ENCODE assay signal across 1 cellular context in the genomic region with DNA sequence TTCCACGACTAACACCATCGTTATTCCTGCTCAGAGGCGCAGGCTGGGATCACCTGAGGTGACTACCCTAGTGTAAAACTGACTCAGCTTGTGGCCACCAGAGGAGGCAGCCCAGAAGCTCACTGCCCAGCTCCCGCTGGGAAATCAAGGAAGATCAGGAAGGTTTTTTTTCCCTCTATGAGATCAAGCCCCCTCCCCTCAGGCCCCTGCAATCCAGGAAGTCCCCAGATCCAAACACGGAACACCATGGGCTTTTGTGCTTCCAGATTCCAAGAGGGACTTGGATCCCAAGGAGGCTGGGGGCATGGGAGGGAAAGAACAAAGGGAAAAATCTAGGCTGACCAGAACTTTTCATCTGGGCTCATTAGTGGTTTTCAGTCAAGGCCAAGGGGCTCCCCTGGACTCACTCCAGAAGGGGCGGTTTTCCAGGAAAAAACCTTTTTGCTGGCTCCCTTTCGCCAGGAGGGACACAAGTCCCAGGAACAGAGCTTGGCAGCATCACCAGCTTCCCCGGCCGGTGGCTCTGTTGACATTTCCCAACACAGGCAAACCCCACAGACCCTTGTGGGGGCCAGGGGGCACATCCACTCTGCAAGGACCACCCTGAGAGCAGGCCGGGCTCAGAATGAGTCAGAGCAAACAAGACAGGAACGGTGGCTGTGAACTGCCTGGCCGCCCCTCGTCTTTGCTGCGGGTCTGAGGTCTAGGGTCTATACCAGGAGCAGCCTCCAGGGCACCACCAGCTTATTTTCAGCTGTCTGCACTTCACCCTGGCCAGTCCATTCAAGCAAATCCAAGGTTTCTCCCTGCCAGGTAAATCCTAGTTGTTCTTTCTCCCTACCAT.
A peak's percentile ranks its signal among the peaks of the same experiment; 100 is the strongest.
TF ChIP-seq lines count a peak whose summit lies in the region.

No MANE protein-coding gene starts in this region.

TF ChIP-seq in HepG2, 621 proteins besides CTCF, POLR2A, EP300 and RAD21 (continued from another document and continues in another):
- TF ChIP-seq AFF4 (CRISPR knock-in tag; IDR thresholded peaks at IDR 0.05) (no peak; the same call in 1 of the 2 replicates), ZNF607 (CRISPR knock-in tag; IDR thresholded peaks at IDR 0.05; ENCODE audit: borderline replicate concordance) (0 out of 2 replicates have a peak, but pooled peaks have one; percentile 24), ZBTB7B (CRISPR knock-in tag; IDR thresholded peaks at IDR 0.05) (peak; percentile 100), ZFP36 (IDR thresholded peaks at IDR 0.05; ENCODE audit: borderline replicate concordance, low read depth, low read length, partially characterized antibody) (no peak), SOX13 (IDR thresholded peaks at IDR 0.05) (peak; percentile 77), SOX13 (CRISPR knock-in tag; conservative IDR thresholded peaks at IDR 0.05 in 1 of 2, IDR thresholded peaks at IDR 0.05 in 1 of 2) (peak in 1 of 2 experiments; percentile 75; a peak in 2 of 4 replicates), NR2F6 (IDR thresholded peaks at IDR 0.05) (peak; percentile 60; the same call in 1 of the 2 replicates), NR2F6 (CRISPR knock-in tag; IDR thresholded peaks at IDR 0.05) (peak; percentile 83), HNF1B (CRISPR knock-in tag; IDR thresholded peaks at IDR 0.05) (peak; percentile 12; the same call in 1 of the 2 replicates), ZNF292 (CRISPR knock-in tag; IDR thresholded peaks at IDR 0.05; ENCODE audit: borderline replicate concordance, low read depth) (peak; percentile 73; the same call in 1 of the 2 replicates), FOXK1 (CRISPR knock-in tag; IDR thresholded peaks at IDR 0.05; ENCODE audit: borderline replicate concordance, low read depth) (0 out of 2 replicates have a peak, but pooled peaks have one; percentile 66), ZNF335 (CRISPR knock-in tag; IDR thresholded peaks at IDR 0.05) (peak; percentile 82; the same call in 1 of the 2 replicates), TRIM24 (CRISPR knock-in tag; IDR thresholded peaks at IDR 0.05) (0 out of 2 replicates have a peak, but pooled peaks have one; percentile 24), AGO1 (IDR thresholded peaks at IDR 0.05; ENCODE audit: low read depth, low read length, poor library complexity, severe bottlenecking) (no peak), ZNF230 (CRISPR knock-in tag; IDR thresholded peaks at IDR 0.05) (0 out of 2 replicates have a peak, but pooled peaks have one; percentile 4), SNAPC4 (CRISPR knock-in tag; IDR thresholded peaks at IDR 0.05) (no peak), ZNF816 (CRISPR knock-in tag; IDR thresholded peaks at IDR 0.05; ENCODE audit: borderline replicate concordance) (peak; percentile 43; the same call in 1 of the 2 replicates), ZNF644 (CRISPR knock-in tag; IDR thresholded peaks at IDR 0.05; ENCODE audit: low read depth) (no peak), FOXO1 (CRISPR knock-in tag; IDR thresholded peaks at IDR 0.05) (peak; percentile 91), ZFP82 (CRISPR knock-in tag; IDR thresholded peaks at IDR 0.05; ENCODE audit: borderline replicate concordance) (peak; percentile 80; the same call in 1 of the 2 replicates), ZMYM3 (CRISPR knock-in tag; IDR thresholded peaks at IDR 0.05) (peak; percentile 68), ISL2 (CRISPR knock-in tag; IDR thresholded peaks at IDR 0.05) (peak; percentile 50; the same call in 1 of the 2 replicates), ARHGAP35 (CRISPR knock-in tag; IDR thresholded peaks at IDR 0.05; ENCODE audit: borderline replicate concordance) (no peak), BCLAF1 (IDR thresholded peaks at IDR 0.05) (no peak), ZNF468 (CRISPR knock-in tag; IDR thresholded peaks at IDR 0.05) (no peak)
- TF ChIP-seq, protein P1, sequence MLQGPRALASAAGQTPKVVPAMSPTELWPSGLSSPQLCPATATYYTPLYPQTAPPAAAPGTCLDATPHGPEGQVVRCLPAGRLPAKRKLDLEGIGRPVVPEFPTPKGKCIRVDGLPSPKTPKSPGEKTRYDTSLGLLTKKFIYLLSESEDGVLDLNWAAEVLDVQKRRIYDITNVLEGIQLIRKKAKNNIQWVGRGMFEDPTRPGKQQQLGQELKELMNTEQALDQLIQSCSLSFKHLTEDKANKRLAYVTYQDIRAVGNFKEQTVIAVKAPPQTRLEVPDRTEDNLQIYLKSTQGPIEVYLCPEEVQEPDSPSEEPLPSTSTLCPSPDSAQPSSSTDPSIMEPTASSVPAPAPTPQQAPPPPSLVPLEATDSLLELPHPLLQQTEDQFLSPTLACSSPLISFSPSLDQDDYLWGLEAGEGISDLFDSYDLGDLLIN (CRISPR knock-in tag; IDR thresholded peaks at IDR 0.05; ENCODE audit: borderline replicate concordance) = no peak
- TF ChIP-seq, protein P2, sequence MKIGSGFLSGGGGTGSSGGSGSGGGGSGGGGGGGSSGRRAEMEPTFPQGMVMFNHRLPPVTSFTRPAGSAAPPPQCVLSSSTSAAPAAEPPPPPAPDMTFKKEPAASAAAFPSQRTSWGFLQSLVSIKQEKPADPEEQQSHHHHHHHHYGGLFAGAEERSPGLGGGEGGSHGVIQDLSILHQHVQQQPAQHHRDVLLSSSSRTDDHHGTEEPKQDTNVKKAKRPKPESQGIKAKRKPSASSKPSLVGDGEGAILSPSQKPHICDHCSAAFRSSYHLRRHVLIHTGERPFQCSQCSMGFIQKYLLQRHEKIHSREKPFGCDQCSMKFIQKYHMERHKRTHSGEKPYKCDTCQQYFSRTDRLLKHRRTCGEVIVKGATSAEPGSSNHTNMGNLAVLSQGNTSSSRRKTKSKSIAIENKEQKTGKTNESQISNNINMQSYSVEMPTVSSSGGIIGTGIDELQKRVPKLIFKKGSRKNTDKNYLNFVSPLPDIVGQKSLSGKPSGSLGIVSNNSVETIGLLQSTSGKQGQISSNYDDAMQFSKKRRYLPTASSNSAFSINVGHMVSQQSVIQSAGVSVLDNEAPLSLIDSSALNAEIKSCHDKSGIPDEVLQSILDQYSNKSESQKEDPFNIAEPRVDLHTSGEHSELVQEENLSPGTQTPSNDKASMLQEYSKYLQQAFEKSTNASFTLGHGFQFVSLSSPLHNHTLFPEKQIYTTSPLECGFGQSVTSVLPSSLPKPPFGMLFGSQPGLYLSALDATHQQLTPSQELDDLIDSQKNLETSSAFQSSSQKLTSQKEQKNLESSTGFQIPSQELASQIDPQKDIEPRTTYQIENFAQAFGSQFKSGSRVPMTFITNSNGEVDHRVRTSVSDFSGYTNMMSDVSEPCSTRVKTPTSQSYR (CRISPR knock-in tag; IDR thresholded peaks at IDR 0.05; ENCODE audit: borderline replicate concordance) = peak; percentile 48; the same call in 1 of the 2 replicates
- TF ChIP-seq, protein P3, sequence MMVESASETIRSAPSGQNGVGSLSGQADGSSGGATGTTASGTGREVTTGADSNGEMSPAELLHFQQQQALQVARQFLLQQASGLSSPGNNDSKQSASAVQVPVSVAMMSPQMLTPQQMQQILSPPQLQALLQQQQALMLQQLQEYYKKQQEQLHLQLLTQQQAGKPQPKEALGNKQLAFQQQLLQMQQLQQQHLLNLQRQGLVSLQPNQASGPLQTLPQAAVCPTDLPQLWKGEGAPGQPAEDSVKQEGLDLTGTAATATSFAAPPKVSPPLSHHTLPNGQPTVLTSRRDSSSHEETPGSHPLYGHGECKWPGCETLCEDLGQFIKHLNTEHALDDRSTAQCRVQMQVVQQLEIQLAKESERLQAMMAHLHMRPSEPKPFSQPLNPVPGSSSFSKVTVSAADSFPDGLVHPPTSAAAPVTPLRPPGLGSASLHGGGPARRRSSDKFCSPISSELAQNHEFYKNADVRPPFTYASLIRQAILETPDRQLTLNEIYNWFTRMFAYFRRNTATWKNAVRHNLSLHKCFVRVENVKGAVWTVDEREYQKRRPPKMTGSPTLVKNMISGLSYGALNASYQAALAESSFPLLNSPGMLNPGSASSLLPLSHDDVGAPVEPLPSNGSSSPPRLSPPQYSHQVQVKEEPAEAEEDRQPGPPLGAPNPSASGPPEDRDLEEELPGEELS (CRISPR knock-in tag; IDR thresholded peaks at IDR 0.05) = peak; percentile 78
- TF ChIP-seq, protein P4, sequence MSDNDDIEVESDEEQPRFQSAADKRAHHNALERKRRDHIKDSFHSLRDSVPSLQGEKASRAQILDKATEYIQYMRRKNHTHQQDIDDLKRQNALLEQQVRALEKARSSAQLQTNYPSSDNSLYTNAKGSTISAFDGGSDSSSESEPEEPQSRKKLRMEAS (IDR thresholded peaks at IDR 0.05) = peak; percentile 73
- TF ChIP-seq, protein P5, sequence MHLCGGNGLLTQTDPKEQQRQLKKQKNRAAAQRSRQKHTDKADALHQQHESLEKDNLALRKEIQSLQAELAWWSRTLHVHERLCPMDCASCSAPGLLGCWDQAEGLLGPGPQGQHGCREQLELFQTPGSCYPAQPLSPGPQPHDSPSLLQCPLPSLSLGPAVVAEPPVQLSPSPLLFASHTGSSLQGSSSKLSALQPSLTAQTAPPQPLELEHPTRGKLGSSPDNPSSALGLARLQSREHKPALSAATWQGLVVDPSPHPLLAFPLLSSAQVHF (CRISPR knock-in tag; IDR thresholded peaks at IDR 0.05) = no peak
